In genomic region chr14:34989762-34990161, GRCh38 we compare ENCODE assay signal across 1 cellular context.
TF ChIP-seq lines count a peak whose summit lies in the region.

No MANE protein-coding gene starts in this region.

TF ChIP-seq in HepG2, 621 proteins besides CTCF, POLR2A, EP300 and RAD21:
- no peak for TF ChIP-seq RBFOX2 (IDR thresholded peaks at IDR 0.05; ENCODE audit: low read depth, low read length)
- peak; percentile 86; the same call in 1 of the 2 replicates for TF ChIP-seq ZNF768 (CRISPR knock-in tag; IDR thresholded peaks at IDR 0.05)
- 0 out of 2 replicates have a peak, but pooled peaks have one; percentile 36 for TF ChIP-seq ZMYM3 (CRISPR knock-in tag; IDR thresholded peaks at IDR 0.05)
TF ChIP-seq in HepG2: peak in this region for 2.
